In the genomic region with DNA sequence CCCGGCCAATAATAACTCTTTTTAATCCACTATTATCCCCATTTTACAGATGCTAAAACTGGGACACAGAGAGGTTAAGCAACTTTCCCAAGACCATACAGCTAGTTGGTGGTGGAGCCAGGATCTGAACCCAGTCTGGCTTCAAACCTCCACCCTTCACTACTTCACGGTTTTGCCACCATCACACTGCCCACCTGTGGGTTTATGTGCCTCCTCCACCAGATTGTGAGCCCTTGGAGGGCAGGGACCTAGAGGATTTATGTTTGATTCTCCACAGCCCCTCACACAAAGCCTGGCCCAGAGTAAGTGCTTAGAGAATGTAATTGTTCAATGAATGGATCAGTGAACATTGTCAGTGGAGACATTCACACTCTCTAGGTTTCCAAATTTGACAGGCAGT, we compare ENCODE assay signal across 11 cellular contexts.
"Had no signal": no experiment of that assay in that cellular context is flagged by ENCODE, and none has a peak within 500 bp of the region (broad histone marks: within the 10 kb centered on the region; RNA-seq: fewer than 3 reads in every experiment).

No MANE protein-coding gene starts in this region.

- FAIRE-seq: H1, H54 had no signal

- H3K4me2 ChIP-seq: GM23338 had no signal

- DNase-seq: GM23248, GOT3, H7, H9, HCEC 1CT, HFFc6 had no signal

- H3K9ac ChIP-seq: GM23248 had no signal

- ATAC-seq: GM23338, HCT116 had no signal

- H3K4me1 ChIP-seq: HAP-1 had no signal

- H3K4me3 ChIP-seq: GM23248, GM23338, HAP-1 had no signal

- H3K27ac ChIP-seq: GM23248 had no signal

- H3K36me3 ChIP-seq: HAP-1 had no signal

- H2AFZ ChIP-seq: GM23248, GM23338 had no signal

- H3K9me3 ChIP-seq: HAP-1 had no signal
